8 cellular contexts compared by ENCODE assay signal in genomic region chr18:11850821-11851155, GRCh38. TPM values are rescaled to one million over a fixed set of nuclear protein-coding genes. Genes with fewer than 3 reads are reported as not detected.
DNase-seq lines count a peak whose midpoint lies in the region; ATAC-seq lines count a peak whose summit lies in the region.

No MANE protein-coding gene starts in this region.

- H3K27ac ChIP-seq in HUES48 (ENCODE audit: low read depth, low read length), result peak overlapping the region; percentile 94

- H3K4me3 ChIP-seq in HUES48 (ENCODE audit: low read depth, low read length), result peak overlapping the region; percentile 99

- no peaks in the 10 kb centered on the region for H3K9me3 Mint-ChIP-seq in activated T-helper 1 cell treated with anti-CD3 and anti-CD28 coated beads, Interleukin-12 subunit alpha, Interleukin-12 subunit beta, Interleukin-2, Interleukin-4 antibody, amounts not matched to agents 30 ng/mL and 10 ng/mL and 1 ng/mL, durations not matched to agents 14 hours and 24 hours and 36 hours

- H3K27ac Mint-ChIP-seq in activated T-helper 1 cell treated with anti-CD3 and anti-CD28 coated beads, Interleukin-12 subunit alpha, Interleukin-12 subunit beta, Interleukin-2, Interleukin-4 antibody, amounts not matched to agents 30 ng/mL and 10 ng/mL and 1 ng/mL, durations not matched to agents 14 hours and 24 hours and 36 hours, result peak overlapping the region; percentile 100

- H3K4me1 Mint-ChIP-seq in activated T-helper 1 cell treated with anti-CD3 and anti-CD28 coated beads, Interleukin-12 subunit alpha, Interleukin-12 subunit beta, Interleukin-2, Interleukin-4 antibody, amounts not matched to agents 30 ng/mL and 10 ng/mL and 1 ng/mL, durations not matched to agents 14 hours and 24 hours and 36 hours (ENCODE audit: low read depth), result peaks cover 38% of the 10 kb centered on the region

- H3K4me1 ChIP-seq in HUES48 (ENCODE audit: control insufficient read depth, insufficient read depth, low read length), result peaks cover 16% of the 10 kb centered on the region; the same call in 1 of the 2 replicates

- no peaks in the 10 kb centered on the region for H3K9me3 ChIP-seq in HUES48 (ENCODE audit: control insufficient read depth, insufficient read depth, low read length)

- H3K36me3 ChIP-seq in HUES48 (ENCODE audit: control insufficient read depth, insufficient read depth, low read length), result no peaks in the 10 kb centered on the region

- peaks cover 3% of the 10 kb centered on the region for H3K36me3 Mint-ChIP-seq in activated T-helper 1 cell treated with anti-CD3 and anti-CD28 coated beads, Interleukin-12 subunit alpha, Interleukin-12 subunit beta, Interleukin-2, Interleukin-4 antibody, amounts not matched to agents 30 ng/mL and 10 ng/mL and 1 ng/mL, durations not matched to agents 14 hours and 24 hours and 36 hours (ENCODE audit: low read depth)

- peak overlapping the region; percentile 99 for H3K4me3 Mint-ChIP-seq in activated T-helper 1 cell treated with anti-CD3 and anti-CD28 coated beads, Interleukin-12 subunit alpha, Interleukin-12 subunit beta, Interleukin-2, Interleukin-4 antibody, amounts not matched to agents 30 ng/mL and 10 ng/mL and 1 ng/mL, durations not matched to agents 14 hours and 24 hours and 36 hours

- DNase-seq in COLO829 (ENCODE audit: low spot score) (peak; percentile 17), left cardiac atrium (no peak), sciatic nerve (ENCODE audit: low spot score) (no peak), NCI-H524 treated with DMSO at 0.1 percent for 48 hours (lab: John Stamatoyannopoulos, UW) (no peak), NK-92 (lab: John Stamatoyannopoulos, UW; ENCODE audit: unreplicated experiment) (no peak)
- DNase-seq in activated T-helper 1 cell treated with anti-CD3 and anti-CD28 coated beads, Interleukin-12 subunit alpha, Interleukin-12 subunit beta, Interleukin-2, Interleukin-4 antibody, amounts not matched to agents 30 ng/mL and 10 ng/mL and 1 ng/mL, durations not matched to agents 14 hours and 24 hours and 36 hours (ENCODE audit: low spot score), result no peak

- peaks cover 6% of the 10 kb centered on the region for H3K27me3 Mint-ChIP-seq in activated T-helper 1 cell treated with anti-CD3 and anti-CD28 coated beads, Interleukin-12 subunit alpha, Interleukin-12 subunit beta, Interleukin-2, Interleukin-4 antibody, amounts not matched to agents 30 ng/mL and 10 ng/mL and 1 ng/mL, durations not matched to agents 14 hours and 24 hours and 36 hours (ENCODE audit: insufficient read depth)

- no peaks in the 10 kb centered on the region for H3K27me3 ChIP-seq in HUES48 (ENCODE audit: control insufficient read depth, insufficient read depth, low read length)

- ATAC-seq in GM21381 (IDR thresholded peaks at IDR 0.05; ENCODE audit: unreplicated experiment) (peak; percentile 31), left cardiac atrium (peak; percentile 55 to 74), sciatic nerve (peak; percentile 81)

- H3K9ac ChIP-seq in HUES48 (ENCODE audit: low read depth, low read length), result peak overlapping the region; percentile 81

- intact Hi-C loops in activated T-helper 1 cell treated with anti-CD3 and anti-CD28 coated beads, Interleukin-12 subunit alpha, Interleukin-12 subunit beta, Interleukin-2, Interleukin-4 antibody, amounts not matched to agents 30 ng/mL and 10 ng/mL and 1 ng/mL, durations not matched to agents 14 hours and 24 hours and 36 hours (cut with micrococcal nuclease), result loop anchor here (1.0 to 5.0 kb wide), 11 partner anchors 58 to 1877 kb away; partner anchors contain the start of genes AFG3L2, FAM210A, GNAL and MPPE1
- intact Hi-C loops in left cardiac atrium (cut with DNase I) (loop anchor here in 1 of 2 donors (5.0 kb wide), 1 partner anchor 57 kb away; the partner anchor contains the start of gene MPPE1), sciatic nerve (cut with DNase I) (no loop called here)

RNA-seq across cellular contexts. Expression of gene CHMP1B, which starts 0.4 kb away (rescaled TPM):
- 24.8 and 26.8 TPM in 2 replicates for total RNA-seq in activated T-helper 1 cell treated with anti-CD3 and anti-CD28 coated beads, Interleukin-12 subunit alpha, Interleukin-12 subunit beta, Interleukin-2, Interleukin-4 antibody, amounts not matched to agents 30 ng/mL and 10 ng/mL and 1 ng/mL, durations not matched to agents 14 hours and 24 hours and 36 hours
- total RNA-seq in left cardiac atrium (10 to 100 TPM; 25.6 to 35.3 TPM), sciatic nerve (27.1 TPM)

RNA-seq across cellular contexts. Expression of gene MPPE1, which starts 57.3 kb away (rescaled TPM):
- 45.8 and 47.4 TPM in 2 replicates for total RNA-seq in activated T-helper 1 cell treated with anti-CD3 and anti-CD28 coated beads, Interleukin-12 subunit alpha, Interleukin-12 subunit beta, Interleukin-2, Interleukin-4 antibody, amounts not matched to agents 30 ng/mL and 10 ng/mL and 1 ng/mL, durations not matched to agents 14 hours and 24 hours and 36 hours
- 10 to 100 TPM; 26.5 to 30.0 TPM for total RNA-seq in left cardiac atrium
- total RNA-seq in sciatic nerve, result 41.6 TPM

Comparison
In these comparisons a context has a peak if more than half of its experiments do, and no peak if none do; other contexts are left out.
1. ATAC-seq: peak in every context shown above with its lines; median percentile 81 in sciatic nerve; 64 in left cardiac atrium; 31 in GM21381.